In genomic region chr17:75063201-75063600, GRCh38 we compare ENCODE assay signal across 1 cellular context.
TF ChIP-seq lines count a peak whose summit lies in the region.

No MANE protein-coding gene starts in this region.

TF ChIP-seq in A549, 52 proteins besides CTCF, POLR2A, EP300 and RAD21:
- TF ChIP-seq, protein P1, sequence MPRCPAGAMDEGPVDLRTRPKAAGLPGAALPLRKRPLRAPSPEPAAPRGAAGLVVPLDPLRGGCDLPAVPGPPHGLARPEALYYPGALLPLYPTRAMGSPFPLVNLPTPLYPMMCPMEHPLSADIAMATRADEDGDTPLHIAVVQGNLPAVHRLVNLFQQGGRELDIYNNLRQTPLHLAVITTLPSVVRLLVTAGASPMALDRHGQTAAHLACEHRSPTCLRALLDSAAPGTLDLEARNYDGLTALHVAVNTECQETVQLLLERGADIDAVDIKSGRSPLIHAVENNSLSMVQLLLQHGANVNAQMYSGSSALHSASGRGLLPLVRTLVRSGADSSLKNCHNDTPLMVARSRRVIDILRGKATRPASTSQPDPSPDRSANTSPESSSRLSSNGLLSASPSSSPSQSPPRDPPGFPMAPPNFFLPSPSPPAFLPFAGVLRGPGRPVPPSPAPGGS (IDR thresholded peaks at IDR 0.05), result no peak
- TF ChIP-seq NFE2L2 (conservative IDR thresholded peaks at IDR 0.05; ENCODE audit: low read length), result no peak
- TF ChIP-seq JUN (IDR thresholded peaks at IDR 0.05), result no peak
- TF ChIP-seq MAFK (IDR thresholded peaks at IDR 0.05; ENCODE audit: partially characterized antibody), result no peak
- TF ChIP-seq, protein P2, sequence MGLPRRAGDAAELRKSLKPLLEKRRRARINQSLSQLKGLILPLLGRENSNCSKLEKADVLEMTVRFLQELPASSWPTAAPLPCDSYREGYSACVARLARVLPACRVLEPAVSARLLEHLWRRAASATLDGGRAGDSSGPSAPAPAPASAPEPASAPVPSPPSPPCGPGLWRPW (IDR thresholded peaks at IDR 0.05), result no peak
- TF ChIP-seq CEBPB (IDR thresholded peaks at IDR 0.05), result no peak
- no peak for TF ChIP-seq MAX (IDR thresholded peaks at IDR 0.05)
- TF ChIP-seq FOSB (CRISPR knock-in tag; IDR thresholded peaks at IDR 0.05), result no peak
